ENCODE assay signal across 33 cellular contexts in genomic region chr7:16034866-16035265, GRCh38.
"Had no signal": no experiment of that assay in that cellular context is flagged by ENCODE, and none has a peak within 500 bp of the region (broad histone marks: within the 10 kb centered on the region; RNA-seq: fewer than 3 reads in every experiment).

No MANE protein-coding gene starts in this region.

- H3K27me3 ChIP-seq: MG63 had no signal

- H3K9ac ChIP-seq: KMS-11 had no signal

- DNase-seq: Karpas-422, Kasumi-1, KG1, MM.1S, MV-4-11, NCI-H1048, NCI-H1092, NCI-H1092 treated with DMSO at 0.1 percent for 48 hours, NCI-H1105, NCI-H1417, NCI-H1417 treated with DMSO at 0.1 percent for 48 hours, NCI-H1436, NCI-H1436 treated with DMSO at 0.1 percent for 48 hours, NCI-H146, NCI-H1694, NCI-H1694 treated with DMSO at 0.1 percent for 48 hours, NCI-H187, NCI-H187 treated with DMSO at 0.1 percent for 48 hours, NCI-H1930, NCI-H2029, NCI-H2029 treated with DMSO at 0.1 percent for 48 hours, NCI-H2081, NCI-H2081 treated with DMSO at 0.1 percent for 48 hours, NCI-H2107, NCI-H2171, NCI-H2171 treated with DMSO at 0.1 percent for 48 hours, NCI-H2227 treated with DMSO at 0.1 percent for 48 hours, NCI-H345, NCI-H446, NCI-H446 treated with DMSO at 0.1 percent for 48 hours, NCI-H510A had no signal

- H3K9me3 ChIP-seq: MG63 had no signal

- H3K36me3 ChIP-seq: MG63 had no signal

- H3K27ac ChIP-seq: KMS-11 had no signal

- H3K4me2 ChIP-seq: KMS-11 had no signal

- H3K4me3 ChIP-seq: MG63 had no signal
